In genomic region chr11:65634140-65634436, GRCh38 we compare ENCODE assay signal across 19 cellular contexts. TPM values are rescaled to one million over a fixed set of nuclear protein-coding genes. Genes with fewer than 3 reads are reported as not detected.
DNase-seq lines count a peak whose midpoint lies in the region; ATAC-seq, FAIRE-seq and TF ChIP-seq lines count a peak whose summit lies in the region.
"Had no signal": no experiment of that assay in that cellular context is flagged by ENCODE, and none has a peak within 500 bp of the region (broad histone marks: within the 10 kb centered on the region; RNA-seq: fewer than 3 reads in every experiment).

No MANE protein-coding gene starts in this region.

- peak overlapping the region in 9 of 11 experiments; percentile 22 to 58 (median 42); a peak in 14 of 22 replicates for H3K27ac ChIP-seq in BLaER1 treated with 17β-estradiol and CSF1 and Interleukin-3, amounts not matched to agents 10 nM and 100 nM
- peak overlapping the region; percentile 55 for H3K27ac ChIP-seq in naive thymus-derived CD4-positive, alpha-beta T cell (ENCODE audit: low read depth, low read length)
- H3K27ac ChIP-seq: C4-2B had no signal

- no peak for ATAC-seq in activated CD8-positive, alpha-beta T cell treated with anti-CD3 and anti-CD28 coated beads for 36 hours
- no peak for ATAC-seq in naive thymus-derived CD4-positive, alpha-beta T cell
- ATAC-seq: PC-3 had no signal

- POLR2A ChIA-PET in activated CD4-positive, alpha-beta T cell treated with anti-CD3 and anti-CD28 coated beads, Interleukin-2, amount 10 ng/mL, durations not matched to agents 7 days and 5 days (lab: Charles Lee) = no interaction called here
- POLR2A ChIA-PET in activated CD8-positive, alpha-beta T cell treated with anti-CD3 and anti-CD28 coated beads for 36 hours (lab: Charles Lee) = interaction anchor here (1.0 to 23.0 kb wide), 2 partner anchors 24 to 25 kb away, joined by 4 to 320 read pairs; partner anchors contain the start of gene RELA
- POLR2A ChIA-PET in naive thymus-derived CD4-positive, alpha-beta T cell (lab: Charles Lee) = interaction anchor here (0.6 to 2.5 kb wide), 4 partner anchors 11 to 890 kb away, joined by 3 to 13 read pairs (median 6); no protein-coding TSS in a partner anchor

- intact Hi-C loops in activated CD4-positive, alpha-beta T cell treated with anti-CD3 and anti-CD28 coated beads, Interleukin-2, amount 10 ng/mL, durations not matched to agents 24 days and 14 days (cut with micrococcal nuclease) = no loop called here
- intact Hi-C loops in activated CD8-positive, alpha-beta T cell treated with anti-CD3 and anti-CD28 coated beads for 36 hours (cut with micrococcal nuclease) = no loop called here
- intact Hi-C loops in naive thymus-derived CD4-positive, alpha-beta T cell (cut with micrococcal nuclease) = no loop called here
- intact Hi-C loops in cardiac septum (cut with DNase I) = no loop called here

- TF ChIP-seq CTCF in activated CD8-positive, alpha-beta T cell treated with anti-CD3 and anti-CD28 coated beads for 36 hours (IDR thresholded peaks at IDR 0.05) = no peak

- H3K9me3 ChIP-seq in BLaER1 treated with 17β-estradiol and CSF1 and Interleukin-3, amounts not matched to agents 10 nM and 100 nM (replicated peaks in 1 of 11) = no peaks in the 10 kb centered on the region
- no peaks in the 10 kb centered on the region for H3K9me3 ChIP-seq in naive thymus-derived CD4-positive, alpha-beta T cell (ENCODE audit: control insufficient read depth in 2 of 3, low read length in 3 of 3)

- H3K9me3 Mint-ChIP-seq in activated CD4-positive, alpha-beta T cell treated with anti-CD3 and anti-CD28 coated beads, Interleukin-2, amount 10 ng/mL, durations not matched to agents 7 days and 5 days = no peaks in the 10 kb centered on the region
- H3K9me3 Mint-ChIP-seq in activated CD4-positive, alpha-beta T cell treated with anti-CD3 and anti-CD28 coated beads, Interleukin-2, amount 10 ng/mL, durations not matched to agents 24 days and 14 days = no peaks in the 10 kb centered on the region
- no peaks in the 10 kb centered on the region for H3K9me3 Mint-ChIP-seq in activated CD8-positive, alpha-beta T cell treated with anti-CD3 and anti-CD28 coated beads for 36 hours
- no peaks in the 10 kb centered on the region for H3K9me3 Mint-ChIP-seq in naive thymus-derived CD4-positive, alpha-beta T cell

- H3K27ac Mint-ChIP-seq in activated CD4-positive, alpha-beta T cell treated with anti-CD3 and anti-CD28 coated beads, Interleukin-2, amount 10 ng/mL, durations not matched to agents 7 days and 5 days = peak overlapping the region; percentile 55
- no peak overlapping the region for H3K27ac Mint-ChIP-seq in activated CD4-positive, alpha-beta T cell treated with anti-CD3 and anti-CD28 coated beads, Interleukin-2, amount 10 ng/mL, durations not matched to agents 24 days and 14 days
- peak overlapping the region; percentile 52 for H3K27ac Mint-ChIP-seq in activated CD8-positive, alpha-beta T cell treated with anti-CD3 and anti-CD28 coated beads for 36 hours
- H3K27ac Mint-ChIP-seq in naive thymus-derived CD4-positive, alpha-beta T cell = peak overlapping the region in 8 of 9 donors; percentile 48 to 87 (median 69)

- peaks cover 18% of the 10 kb centered on the region for H3K36me3 Mint-ChIP-seq in activated CD4-positive, alpha-beta T cell treated with anti-CD3 and anti-CD28 coated beads, Interleukin-2, amount 10 ng/mL, durations not matched to agents 7 days and 5 days (ENCODE audit: low read depth)
- peaks cover 37% of the 10 kb centered on the region for H3K36me3 Mint-ChIP-seq in activated CD4-positive, alpha-beta T cell treated with anti-CD3 and anti-CD28 coated beads, Interleukin-2, amount 10 ng/mL, durations not matched to agents 24 days and 14 days (ENCODE audit: low read depth)
- peaks cover 27% of the 10 kb centered on the region for H3K36me3 Mint-ChIP-seq in activated CD8-positive, alpha-beta T cell treated with anti-CD3 and anti-CD28 coated beads for 36 hours (ENCODE audit: low read depth)
- H3K36me3 Mint-ChIP-seq in naive thymus-derived CD4-positive, alpha-beta T cell = peaks cover 0 to 16% (median 4%) of the 10 kb centered on the region in 5 donors

- CTCF ChIA-PET in activated CD4-positive, alpha-beta T cell treated with anti-CD3 and anti-CD28 coated beads, Interleukin-2, amount 10 ng/mL, durations not matched to agents 7 days and 5 days (lab: Charles Lee) = interaction anchor here (0.6 to 1.6 kb wide), 4 partner anchors 11 to 1961 kb away, joined by 3 to 5 read pairs (median 4); no protein-coding TSS in a partner anchor
- CTCF ChIA-PET in activated CD8-positive, alpha-beta T cell treated with anti-CD3 and anti-CD28 coated beads for 36 hours (lab: Charles Lee) = no interaction called here
- CTCF ChIA-PET in naive thymus-derived CD4-positive, alpha-beta T cell (lab: Charles Lee) = no interaction called here

- no peak for DNase-seq in activated CD4-positive, alpha-beta T cell treated with anti-CD3 and anti-CD28 coated beads, Interleukin-2, amount 10 ng/mL, durations not matched to agents 7 days and 5 days
- no peak for DNase-seq in activated CD4-positive, alpha-beta T cell treated with anti-CD3 and anti-CD28 coated beads, Interleukin-2, amount 10 ng/mL, durations not matched to agents 24 days and 14 days
- DNase-seq in activated CD8-positive, alpha-beta T cell treated with anti-CD3 and anti-CD28 coated beads for 36 hours = no peak
- DNase-seq in naive thymus-derived CD4-positive, alpha-beta T cell = no peak
- no peak for DNase-seq in RCC 7860 (ENCODE audit: low spot score)
- DNase-seq in DMS 273 (lab: John Stamatoyannopoulos, UW; ENCODE audit: unreplicated experiment) = no peak
- no peak for DNase-seq in cardiac septum (ENCODE audit: low spot score)
- DNase-seq: 8988T, KBM-7, NCI-H1105, NCI-H1694 treated with DMSO at 0.1 percent for 48 hours, NCI-H345, NCI-H69, PC-3 had no signal

- no peaks in the 10 kb centered on the region for H3K27me3 Mint-ChIP-seq in activated CD4-positive, alpha-beta T cell treated with anti-CD3 and anti-CD28 coated beads, Interleukin-2, amount 10 ng/mL, durations not matched to agents 7 days and 5 days
- no peaks in the 10 kb centered on the region for H3K27me3 Mint-ChIP-seq in activated CD4-positive, alpha-beta T cell treated with anti-CD3 and anti-CD28 coated beads, Interleukin-2, amount 10 ng/mL, durations not matched to agents 24 days and 14 days
- no peaks in the 10 kb centered on the region for H3K27me3 Mint-ChIP-seq in activated CD8-positive, alpha-beta T cell treated with anti-CD3 and anti-CD28 coated beads for 36 hours
- H3K27me3 Mint-ChIP-seq in naive thymus-derived CD4-positive, alpha-beta T cell = no peaks in the 10 kb centered on the region

- H3K9ac ChIP-seq in BLaER1 treated with 17β-estradiol and CSF1 and Interleukin-3, amounts not matched to agents 10 nM and 100 nM = peak overlapping the region in 9 of 11 experiments; percentile 29 to 58 (median 52); a peak in 16 of 22 replicates

- peaks cover 67 to 84% (median 73%) of the 10 kb centered on the region in 11 experiments for H3K36me3 ChIP-seq in BLaER1 treated with 17β-estradiol and CSF1 and Interleukin-3, amounts not matched to agents 10 nM and 100 nM
- H3K36me3 ChIP-seq in naive thymus-derived CD4-positive, alpha-beta T cell (ENCODE audit: control insufficient read depth in 2 of 3, insufficient read depth in 3 of 3, low read length in 3 of 3) = peaks cover 0 to 75% (median 10%) of the 10 kb centered on the region in 3 experiments

- peaks cover 47 to 68% (median 54%) of the 10 kb centered on the region in 10 experiments for H3K4me1 ChIP-seq in BLaER1 treated with 17β-estradiol and CSF1 and Interleukin-3, amounts not matched to agents 10 nM and 100 nM
- peaks cover 13 to 24% of the 10 kb centered on the region in 2 donors for H3K4me1 ChIP-seq in naive thymus-derived CD4-positive, alpha-beta T cell (ENCODE audit: control insufficient read depth in 2 of 2, insufficient read depth in 2 of 2, low read length in 2 of 2)

- no peak overlapping the region for H3K4me3 Mint-ChIP-seq in activated CD4-positive, alpha-beta T cell treated with anti-CD3 and anti-CD28 coated beads, Interleukin-2, amount 10 ng/mL, durations not matched to agents 7 days and 5 days
- no peak overlapping the region for H3K4me3 Mint-ChIP-seq in activated CD4-positive, alpha-beta T cell treated with anti-CD3 and anti-CD28 coated beads, Interleukin-2, amount 10 ng/mL, durations not matched to agents 24 days and 14 days
- no peak overlapping the region for H3K4me3 Mint-ChIP-seq in activated CD8-positive, alpha-beta T cell treated with anti-CD3 and anti-CD28 coated beads for 36 hours
- peak overlapping the region in 1 of 10 donors; percentile 35 for H3K4me3 Mint-ChIP-seq in naive thymus-derived CD4-positive, alpha-beta T cell

- peak overlapping the region; percentile 42 to 80 (median 72); a peak in 21 of 22 replicates for H3K4me2 ChIP-seq in BLaER1 treated with 17β-estradiol and CSF1 and Interleukin-3, amounts not matched to agents 10 nM and 100 nM

- peaks cover 28% of the 10 kb centered on the region for H3K4me1 Mint-ChIP-seq in activated CD4-positive, alpha-beta T cell treated with anti-CD3 and anti-CD28 coated beads, Interleukin-2, amount 10 ng/mL, durations not matched to agents 7 days and 5 days
- peaks cover 16% of the 10 kb centered on the region for H3K4me1 Mint-ChIP-seq in activated CD4-positive, alpha-beta T cell treated with anti-CD3 and anti-CD28 coated beads, Interleukin-2, amount 10 ng/mL, durations not matched to agents 24 days and 14 days
- peaks cover 18% of the 10 kb centered on the region for H3K4me1 Mint-ChIP-seq in activated CD8-positive, alpha-beta T cell treated with anti-CD3 and anti-CD28 coated beads for 36 hours (ENCODE audit: low read depth)
- H3K4me1 Mint-ChIP-seq in naive thymus-derived CD4-positive, alpha-beta T cell = peaks cover 15 to 31% (median 28%) of the 10 kb centered on the region in 7 donors

- H3K4me3 ChIP-seq in BLaER1 treated with 17β-estradiol and CSF1 and Interleukin-3, amounts not matched to agents 10 nM and 100 nM = no peak overlapping the region
- H3K4me3 ChIP-seq in naive thymus-derived CD4-positive, alpha-beta T cell (ENCODE audit: low read length) = no peak overlapping the region

- H3K27me3 ChIP-seq in BLaER1 treated with 17β-estradiol and CSF1 and Interleukin-3, amounts not matched to agents 10 nM and 100 nM = no peaks in the 10 kb centered on the region
- no peaks in the 10 kb centered on the region for H3K27me3 ChIP-seq in naive thymus-derived CD4-positive, alpha-beta T cell (ENCODE audit: control insufficient read depth in 2 of 2, insufficient read depth in 2 of 2, low read length in 2 of 2)

- H4K20me1 ChIP-seq in BLaER1 treated with 17β-estradiol and CSF1 and Interleukin-3, amounts not matched to agents 10 nM and 100 nM = peaks cover 0 to 83% (median 13%) of the 10 kb centered on the region in 11 experiments; a peak in 14 of 22 replicates

- FAIRE-seq in RCC 7860 (lab: Jason Lieb, UNC) = no peak
- FAIRE-seq: D721Med, H1 had no signal

RNA-seq across cellular contexts. Expression of gene SIPA1, which starts 3.8 kb away (rescaled TPM):
- total RNA-seq in activated CD4-positive, alpha-beta T cell treated with anti-CD3 and anti-CD28 coated beads, Interleukin-2, amount 10 ng/mL, durations not matched to agents 7 days and 5 days = 100 to 1,000 TPM; 229 to 235 TPM
- total RNA-seq in activated CD4-positive, alpha-beta T cell treated with anti-CD3 and anti-CD28 coated beads, Interleukin-2, amount 10 ng/mL, durations not matched to agents 24 days and 14 days = 118 and 125 TPM in 2 replicates
- 100 to 1,000 TPM; 172 to 180 TPM for total RNA-seq in activated CD8-positive, alpha-beta T cell treated with anti-CD3 and anti-CD28 coated beads for 36 hours
- total RNA-seq in naive thymus-derived CD4-positive, alpha-beta T cell = 100 to 1,000 TPM; 145 to 249 (median 198) TPM
- polyA plus RNA-seq in naive thymus-derived CD4-positive, alpha-beta T cell = 100 to 1,000 TPM in 1 of 2 donors, 10 to 100 TPM in 1; 90.3 to 184 TPM
- 29.7 TPM for total RNA-seq in cardiac septum

RNA-seq across cellular contexts. Expression of gene PCNX3, which starts 18.5 kb away (rescaled TPM):
- 10 to 100 TPM; 47.7 to 50.2 TPM for total RNA-seq in activated CD4-positive, alpha-beta T cell treated with anti-CD3 and anti-CD28 coated beads, Interleukin-2, amount 10 ng/mL, durations not matched to agents 7 days and 5 days
- 52.0 and 55.1 TPM in 2 replicates for total RNA-seq in activated CD4-positive, alpha-beta T cell treated with anti-CD3 and anti-CD28 coated beads, Interleukin-2, amount 10 ng/mL, durations not matched to agents 24 days and 14 days
- total RNA-seq in activated CD8-positive, alpha-beta T cell treated with anti-CD3 and anti-CD28 coated beads for 36 hours = 10 to 100 TPM; 34.3 to 34.4 TPM
- 10 to 100 TPM; 50.4 to 64.9 (median 56.6) TPM for total RNA-seq in naive thymus-derived CD4-positive, alpha-beta T cell
- 1 to 10 TPM; 2.2 to 7.9 TPM for polyA plus RNA-seq in naive thymus-derived CD4-positive, alpha-beta T cell
- 15.9 TPM for total RNA-seq in cardiac septum

RNA-seq across cellular contexts. Expression of gene MAP3K11, which starts 20.1 kb away (rescaled TPM):
- total RNA-seq in activated CD4-positive, alpha-beta T cell treated with anti-CD3 and anti-CD28 coated beads, Interleukin-2, amount 10 ng/mL, durations not matched to agents 7 days and 5 days = 10 to 100 TPM; 61.0 to 67.1 TPM
- 89.1 and 90.7 TPM in 2 replicates for total RNA-seq in activated CD4-positive, alpha-beta T cell treated with anti-CD3 and anti-CD28 coated beads, Interleukin-2, amount 10 ng/mL, durations not matched to agents 24 days and 14 days
- 10 to 100 TPM; 40.3 to 45.6 TPM for total RNA-seq in activated CD8-positive, alpha-beta T cell treated with anti-CD3 and anti-CD28 coated beads for 36 hours
- 10 to 100 TPM; 63.3 to 91.1 (median 88.2) TPM for total RNA-seq in naive thymus-derived CD4-positive, alpha-beta T cell
- polyA plus RNA-seq in naive thymus-derived CD4-positive, alpha-beta T cell = 10 to 100 TPM; 12.1 to 21.6 TPM
- 42.5 TPM for total RNA-seq in cardiac septum

RNA-seq across cellular contexts. Expression of gene RELA, which starts 28.6 kb away (rescaled TPM):
- 10 to 100 TPM; 76.7 to 79.8 TPM for total RNA-seq in activated CD4-positive, alpha-beta T cell treated with anti-CD3 and anti-CD28 coated beads, Interleukin-2, amount 10 ng/mL, durations not matched to agents 7 days and 5 days
- 95.7 and 98.2 TPM in 2 replicates for total RNA-seq in activated CD4-positive, alpha-beta T cell treated with anti-CD3 and anti-CD28 coated beads, Interleukin-2, amount 10 ng/mL, durations not matched to agents 24 days and 14 days
- total RNA-seq in activated CD8-positive, alpha-beta T cell treated with anti-CD3 and anti-CD28 coated beads for 36 hours = 10 to 100 TPM; 65.6 to 72.5 TPM
- total RNA-seq in naive thymus-derived CD4-positive, alpha-beta T cell = 100 to 1,000 TPM; 106 to 303 (median 165) TPM
- polyA plus RNA-seq in naive thymus-derived CD4-positive, alpha-beta T cell = 10 to 100 TPM; 54.6 to 73.0 TPM
- 45.0 TPM for total RNA-seq in cardiac septum

RNA-seq across cellular contexts. Expression of gene KCNK7, which starts 38.5 kb away (rescaled TPM):
- total RNA-seq in activated CD4-positive, alpha-beta T cell treated with anti-CD3 and anti-CD28 coated beads, Interleukin-2, amount 10 ng/mL, durations not matched to agents 7 days and 5 days = 1 to 10 TPM in 1 of 2 experiments, under 1 TPM in 1; 1.00 to 3.3 TPM
- 0.69 and 1.3 TPM in 2 replicates for total RNA-seq in activated CD4-positive, alpha-beta T cell treated with anti-CD3 and anti-CD28 coated beads, Interleukin-2, amount 10 ng/mL, durations not matched to agents 24 days and 14 days
- under 1 TPM in 1 of 2 experiments, not detected in 1; 0.77 TPM for total RNA-seq in activated CD8-positive, alpha-beta T cell treated with anti-CD3 and anti-CD28 coated beads for 36 hours
- total RNA-seq in naive thymus-derived CD4-positive, alpha-beta T cell = 1 to 10 TPM; 2.1 to 9.2 (median 4.8) TPM
- under 1 TPM in 1 of 2 donors, not detected in 1; 0.25 TPM for polyA plus RNA-seq in naive thymus-derived CD4-positive, alpha-beta T cell
- 1.5 TPM for total RNA-seq in cardiac septum
- total RNA-seq: Daoy had no signal
